Comparison of ENCODE assay signal across 20 cellular contexts in genomic region chr22:22820076-22820475, GRCh38.
DNase-seq lines count a peak whose midpoint lies in the region; ATAC-seq, FAIRE-seq and TF ChIP-seq lines count a peak whose summit lies in the region.
"Had no signal": no experiment of that assay in that cellular context is flagged by ENCODE, and none has a peak within 500 bp of the region (broad histone marks: within the 10 kb centered on the region; RNA-seq: fewer than 3 reads in every experiment).

No MANE protein-coding gene starts in this region.

- intact Hi-C loops in activated CD4-positive, alpha-beta T cell treated with anti-CD3 and anti-CD28 coated beads for 36 hours (cut with DNase I, micrococcal nuclease), result no loop called here
- intact Hi-C loops in colonic mucosa (cut with DNase I), result no loop called here

- H3K9me3 ChIP-seq in colonic mucosa, result no peaks in the 10 kb centered on the region
- H3K9me3 ChIP-seq: ascending aorta, heart right ventricle, ovary, SJSA1 had no signal

- no peaks in the 10 kb centered on the region for H3K36me3 Mint-ChIP-seq in activated CD4-positive, alpha-beta T cell treated with anti-CD3 and anti-CD28 coated beads for 36 hours (ENCODE audit: low read depth)
- H3K36me3 Mint-ChIP-seq in activated T-helper 17 cell treated with anti-CD3 and anti-CD28 coated beads, Interleukin-2, amount 50 U/mL, for 72 hours (ENCODE audit: low read depth), result no peaks in the 10 kb centered on the region

- no peaks in the 10 kb centered on the region for H3K4me1 ChIP-seq in colonic mucosa
- H3K4me1 ChIP-seq: ascending aorta, SJSA1 had no signal

- no peaks in the 10 kb centered on the region for H3K36me3 ChIP-seq in colonic mucosa
- H3K36me3 ChIP-seq: ascending aorta, heart right ventricle, ovary, SJSA1 had no signal

- CTCF ChIA-PET in activated CD4-positive, alpha-beta T cell treated with anti-CD3 and anti-CD28 coated beads for 36 hours (lab: Charles Lee), result interaction anchor here (0.6 to 1.1 kb wide), 3 partner anchors 11 to 135 kb away, joined by 3 to 8 read pairs (median 3); no protein-coding TSS in a partner anchor

- no peaks in the 10 kb centered on the region for H3K9me3 Mint-ChIP-seq in activated CD4-positive, alpha-beta T cell treated with anti-CD3 and anti-CD28 coated beads for 36 hours (ENCODE audit: low read depth)
- no peaks in the 10 kb centered on the region for H3K9me3 Mint-ChIP-seq in activated T-helper 17 cell treated with anti-CD3 and anti-CD28 coated beads, Interleukin-2, amount 50 U/mL, for 72 hours

- H3K27me3 Mint-ChIP-seq in activated CD4-positive, alpha-beta T cell treated with anti-CD3 and anti-CD28 coated beads for 36 hours, result no peaks in the 10 kb centered on the region
- no peaks in the 10 kb centered on the region for H3K27me3 Mint-ChIP-seq in activated T-helper 17 cell treated with anti-CD3 and anti-CD28 coated beads, Interleukin-2, amount 50 U/mL, for 72 hours

- POLR2A ChIA-PET in activated CD4-positive, alpha-beta T cell treated with anti-CD3 and anti-CD28 coated beads for 36 hours (lab: Charles Lee), result no interaction called here

- peak overlapping the region in 14 of 21 experiments; percentile 18 to 96 (median 64) for H3K27ac ChIP-seq in skin epidermis
- no peak overlapping the region for H3K27ac ChIP-seq in colonic mucosa
- H3K27ac ChIP-seq: ascending aorta, ovary, SJSA1 had no signal

- H3K4me3 Mint-ChIP-seq in activated CD4-positive, alpha-beta T cell treated with anti-CD3 and anti-CD28 coated beads for 36 hours, result no peak overlapping the region
- peak overlapping the region; percentile 46 for H3K4me3 Mint-ChIP-seq in activated T-helper 17 cell treated with anti-CD3 and anti-CD28 coated beads, Interleukin-2, amount 50 U/mL, for 72 hours

- no peak for TF ChIP-seq CTCF in colonic mucosa (IDR thresholded peaks at IDR 0.05)

- no peak for TF ChIP-seq POLR2A in GM12891 (IDR thresholded peaks at IDR 0.05; ENCODE audit: low read depth, low read length)

- H3K27me3 ChIP-seq in colonic mucosa, result no peaks in the 10 kb centered on the region
- H3K27me3 ChIP-seq: ascending aorta, ovary had no signal

- FAIRE-seq in GM12891 (lab: Jason Lieb, UNC), result peak; percentile 64
- FAIRE-seq: A204.1 had no signal

- H3K4me1 Mint-ChIP-seq in activated CD4-positive, alpha-beta T cell treated with anti-CD3 and anti-CD28 coated beads for 36 hours, result peaks cover 92% of the 10 kb centered on the region
- H3K4me1 Mint-ChIP-seq in activated T-helper 17 cell treated with anti-CD3 and anti-CD28 coated beads, Interleukin-2, amount 50 U/mL, for 72 hours, result peaks cover 65% of the 10 kb centered on the region

- no peak for DNase-seq in activated CD4-positive, alpha-beta T cell treated with anti-CD3 and anti-CD28 coated beads for 36 hours
- DNase-seq in activated CD4-positive, alpha-beta T cell treated with anti-CD3 and anti-CD28 coated beads for 4 hours, result no peak
- DNase-seq in GM12891 (ENCODE audit: insufficient read length, low spot score) (no peak), colonic mucosa (no peak), SKM-1 (lab: John Stamatoyannopoulos, UW; ENCODE audit: unreplicated experiment) (no peak)
- DNase-seq in effector CD4-positive, alpha-beta T cell, result no peak
- DNase-seq: activated CD4-positive, CD25-positive, alpha-beta regulatory T cell treated with anti-CD3 and anti-CD28 coated beads, Interleukin-2, amount 50 U/mL, for 72 hours; DMS79 treated with DMSO at 0.1 percent for 48 hours; heart right ventricle; NCI-H1417 treated with DMSO at 0.1 percent for 48 hours; NCI-H69; ovary; PC-3; substantia nigra had no signal

- peak overlapping the region; percentile 79 for H3K27ac Mint-ChIP-seq in activated CD4-positive, alpha-beta T cell treated with anti-CD3 and anti-CD28 coated beads for 36 hours
- H3K27ac Mint-ChIP-seq in activated T-helper 17 cell treated with anti-CD3 and anti-CD28 coated beads, Interleukin-2, amount 50 U/mL, for 72 hours, result peak overlapping the region; percentile 77

- no peak overlapping the region for H3K4me3 ChIP-seq in skin epidermis
- no peak overlapping the region for H3K4me3 ChIP-seq in colonic mucosa
- H3K4me3 ChIP-seq: ascending aorta, ovary, SJSA1 had no signal

- no peak overlapping the region for H3K9ac ChIP-seq in colonic mucosa (ENCODE audit: low read depth in 2 of 2, low read length in 2 of 2)

- ATAC-seq in activated CD4-positive, alpha-beta T cell treated with anti-CD3 and anti-CD28 coated beads for 36 hours, result no peak
- ATAC-seq in activated T-helper 17 cell treated with anti-CD3 and anti-CD28 coated beads, Interleukin-2, amount 50 U/mL, for 72 hours (replicated peaks), result no peak
- ATAC-seq: PC-3, sciatic nerve had no signal

TF ChIP-seq in GM12891, 5 proteins besides CTCF, POLR2A, EP300 and RAD21:
- no peak for TF ChIP-seq POU2F2 (IDR thresholded peaks at IDR 0.05; ENCODE audit: low read depth, low read length)
- no peak for TF ChIP-seq POLR2AphosphoS5 (IDR thresholded peaks at IDR 0.05; ENCODE audit: low read depth, low read length)
- no peak for TF ChIP-seq SPI1 (IDR thresholded peaks at IDR 0.05; ENCODE audit: low read depth, low read length)
- no peak for TF ChIP-seq TAF1 (IDR thresholded peaks at IDR 0.05; ENCODE audit: low read depth, low read length)
- no peak for TF ChIP-seq PAX5 (IDR thresholded peaks at IDR 0.05; ENCODE audit: insufficient read depth, low read length, severe bottlenecking)
TF ChIP-seq in GM12891: peak in this region for 0.
